ENCODE assay signal across 15 cellular contexts in genomic region chr6:168155193-168155592, GRCh38.
A peak's percentile ranks its signal among the peaks of the same experiment; 100 is the strongest.
DNase-seq lines count a peak whose midpoint lies in the region; TF ChIP-seq lines count a peak whose summit lies in the region.
"Had no signal": no experiment of that assay in that cellular context is flagged by ENCODE, and none has a peak within 500 bp of the region (broad histone marks: within the 10 kb centered on the region; RNA-seq: fewer than 3 reads in every experiment).

No MANE protein-coding gene starts in this region.

- H3K27me3 Mint-ChIP-seq in CD14-positive monocyte (ENCODE audit: low read depth in 3 of 3) = peaks cover 7 to 18% (median 10%) of the 10 kb centered on the region in 3 donors

- H3K27ac Mint-ChIP-seq in CD14-positive monocyte = peak overlapping the region in 1 of 7 donors; percentile 45
- H3K27ac Mint-ChIP-seq: activated T-helper 2 cell treated with anti-CD3 and anti-CD28 coated beads, Interferon-gamma antibody, Interleukin-2, Interleukin-4, amounts not matched to agents 10 μg/mL and 5 μg/mL and 100 μg/mL, durations not matched to agents 14 hours and 24 hours and 36 hours; naive B cell; stimulated activated memory B cell treated with anti-CD40 and anti-IgM and Interleukin-4, amounts not matched to agents 10 μg/mL and 1 μg/mL and 100 μg/mL, for 72 hours had no signal

- no peak overlapping the region for H3K4me2 ChIP-seq in fibroblast of lung (ENCODE audit: extremely low read depth, insufficient read depth, low read length)

- H3K4me1 Mint-ChIP-seq in CD14-positive monocyte = no peaks in the 10 kb centered on the region
- H3K4me1 Mint-ChIP-seq: naive B cell; stimulated activated memory B cell treated with anti-CD40 and anti-IgM and Interleukin-4, amounts not matched to agents 10 μg/mL and 1 μg/mL and 100 μg/mL, for 72 hours had no signal

- no peaks in the 10 kb centered on the region for H4K20me1 ChIP-seq in fibroblast of lung (ENCODE audit: control insufficient read depth, extremely low read depth, insufficient read depth, low read length)

- H3K4me1 ChIP-seq in fibroblast of lung (ENCODE audit: control insufficient read depth, extremely low read depth, insufficient read depth, low read length) = no peaks in the 10 kb centered on the region
- H3K4me1 ChIP-seq: HAP-1 had no signal

- DNase-seq in GM03348 (ENCODE audit: low spot score) (peak; percentile 55), NCI-H226 (peak; percentile 81), fibroblast of lung (ENCODE audit: low read depth in 2 of 2) (peak; percentile 12 to 77), renal cortical epithelial cell (ENCODE audit: low read depth) (peak; percentile 44), SIG-M5 (lab: John Stamatoyannopoulos, UW) (no peak), CD14-positive monocyte (ENCODE audit: low spot score) (no peak), erythroblast (lab: John Stamatoyannopoulos, UW) (no peak)
- DNase-seq: activated CD4-positive, alpha-beta T cell treated with anti-CD3 and anti-CD28 coated beads, Interleukin-2, amount 50 U/mL, for 4 hours; naive B cell; NCI-H2029 treated with DMSO at 0.1 percent for 48 hours; NCI-H748 treated with DMSO at 0.1 percent for 48 hours had no signal

- no peak overlapping the region for H2AFZ ChIP-seq in fibroblast of lung (ENCODE audit: low read length)

- no peak overlapping the region for H3K4me3 Mint-ChIP-seq in CD14-positive monocyte
- H3K4me3 Mint-ChIP-seq: naive B cell; stimulated activated memory B cell treated with anti-CD40 and anti-IgM and Interleukin-4, amounts not matched to agents 10 μg/mL and 1 μg/mL and 100 μg/mL, for 72 hours had no signal

- TF ChIP-seq POLR2A in erythroblast (IDR thresholded peaks at IDR 0.05; ENCODE audit: low read length) = no peak

- H3K36me3 Mint-ChIP-seq in CD14-positive monocyte = no peaks in the 10 kb centered on the region
- H3K36me3 Mint-ChIP-seq: naive B cell; stimulated activated memory B cell treated with anti-CD40 and anti-IgM and Interleukin-4, amounts not matched to agents 10 μg/mL and 1 μg/mL and 100 μg/mL, for 72 hours had no signal

- H3K9me3 Mint-ChIP-seq in CD14-positive monocyte = peaks cover 0 to 2% (median 0%) of the 10 kb centered on the region in 7 donors
- H3K9me3 Mint-ChIP-seq: activated T-helper 2 cell treated with anti-CD3 and anti-CD28 coated beads, Interferon-gamma antibody, Interleukin-2, Interleukin-4, amounts not matched to agents 10 μg/mL and 5 μg/mL and 100 μg/mL, durations not matched to agents 14 hours and 24 hours and 36 hours; naive B cell; stimulated activated memory B cell treated with anti-CD40 and anti-IgM and Interleukin-4, amounts not matched to agents 10 μg/mL and 1 μg/mL and 100 μg/mL, for 72 hours had no signal

- no peaks in the 10 kb centered on the region for H3K79me2 ChIP-seq in fibroblast of lung (ENCODE audit: control insufficient read depth, insufficient read depth, low read length)

- no peaks in the 10 kb centered on the region for H3K27me3 ChIP-seq in fibroblast of lung (ENCODE audit: control insufficient read depth, insufficient read depth, low read length)

- intact Hi-C loops in CD14-positive monocyte (cut with micrococcal nuclease) = no loop called here

- H3K36me3 ChIP-seq in fibroblast of lung (ENCODE audit: control insufficient read depth, insufficient read depth, low read length) = no peaks in the 10 kb centered on the region
- H3K36me3 ChIP-seq: HAP-1, heart left ventricle had no signal

- H3K27ac ChIP-seq in fibroblast of lung (ENCODE audit: insufficient read depth, low read length) = no peak overlapping the region
- H3K27ac ChIP-seq: heart left ventricle had no signal

- H3K9me3 ChIP-seq in fibroblast of lung (ENCODE audit: control insufficient read depth, insufficient read depth, low read depth, low read length) = no peaks in the 10 kb centered on the region
- H3K9me3 ChIP-seq: HAP-1, heart left ventricle had no signal

- TF ChIP-seq CTCF in fibroblast of lung (conservative IDR thresholded peaks at IDR 0.05 in 1 of 2, IDR thresholded peaks at IDR 0.05 in 1 of 2; ENCODE audit: low read depth in 1 of 2, low read length in 2 of 2) (no peak), CD14-positive monocyte (IDR thresholded peaks at IDR 0.05) (no peak)

- no peak overlapping the region for H3K9ac ChIP-seq in fibroblast of lung (ENCODE audit: insufficient read depth, low read length)

- H3K4me3 ChIP-seq in fibroblast of lung (replicated peaks in 1 of 4; ENCODE audit: control extremely low read depth in 1 of 4, insufficient read depth in 1 of 4, low read depth in 3 of 4, low read length in 4 of 4) = no peak overlapping the region
- H3K4me3 ChIP-seq: HAP-1, heart left ventricle had no signal

Comparison
In these comparisons a context has a peak if more than half of its experiments do, and no peak if none do; other contexts are left out.
1. DNase-seq: peak in GM03348 (single experiment), NCI-H226 (single experiment), fibroblast of lung (2 of 2) and renal cortical epithelial cell (single experiment); none in SIG-M5 (single experiment), CD14-positive monocyte (single experiment) and erythroblast (0 of 2).